ENCODE assay signal across 8 cellular contexts in the genomic region with DNA sequence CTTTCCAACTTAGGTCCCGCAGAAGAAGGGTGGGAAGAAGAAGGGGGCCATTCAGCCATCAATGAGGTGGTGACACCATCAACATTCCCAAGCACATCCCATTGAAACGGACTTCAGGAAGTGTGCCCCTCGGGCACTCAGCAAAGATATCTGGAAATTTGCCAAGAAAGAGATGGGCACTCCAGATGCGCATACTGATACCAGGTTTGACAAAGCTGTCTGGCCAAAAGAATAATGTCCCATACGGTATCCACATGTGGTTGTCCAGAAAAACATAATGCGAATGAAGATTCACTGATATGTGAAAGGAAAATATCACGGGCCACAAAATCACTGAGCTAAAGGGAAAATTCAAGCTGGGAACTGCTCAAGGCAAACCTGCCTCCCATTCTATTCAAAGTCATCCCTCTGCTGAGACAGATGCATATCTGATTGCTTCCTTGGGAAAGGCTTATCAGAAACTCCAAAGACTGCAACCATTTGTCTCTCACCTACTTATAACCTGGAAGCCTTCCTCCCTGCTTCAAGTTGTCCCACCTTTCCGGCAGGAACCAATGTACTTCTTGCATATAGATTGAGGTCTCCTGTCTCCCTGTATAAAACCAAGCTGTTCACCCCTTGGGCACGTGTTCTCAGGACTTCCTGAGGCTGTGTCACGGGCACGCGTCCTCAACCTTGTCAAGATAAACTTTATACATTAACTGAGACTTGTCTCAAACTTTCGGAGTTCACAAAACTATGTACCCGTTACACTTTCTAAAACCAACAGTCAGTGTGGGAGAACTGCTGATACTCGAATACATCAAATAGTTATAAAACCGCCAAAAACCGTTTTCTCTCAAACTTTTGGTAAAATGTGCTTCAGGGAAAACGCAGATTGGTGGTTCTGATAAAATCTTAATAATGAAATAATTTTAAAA. TPM values are rescaled to one million over a fixed set of nuclear protein-coding genes. Genes with fewer than 3 reads are reported as not detected.
DNase-seq lines count a peak whose midpoint lies in the region; ATAC-seq and TF ChIP-seq lines count a peak whose summit lies in the region.

No MANE protein-coding gene starts in this region.

- CTCF ChIA-PET in activated naive CD4-positive, alpha-beta T cell treated with anti-CD3 and anti-CD28 coated beads, Interleukin-2, amount 10 ng/mL, durations not matched to agents 7 days and 5 days (lab: Charles Lee): interaction anchor here (1.1 kb wide), 1 partner anchor 88 kb away, joined by 5 read pairs; no protein-coding TSS in a partner anchor

- no peaks in the 10 kb centered on the region for H3K27me3 ChIP-seq in tibial artery

- no peaks in the 10 kb centered on the region for H3K9me3 ChIP-seq in tibial artery

- peak overlapping the region; percentile 85 to 90 for H3K4me3 ChIP-seq in tibial artery

- TF ChIP-seq CTCF in tibial artery (IDR thresholded peaks at IDR 0.05): no peak

- ATAC-seq in left lobe of liver (no peak), HG02852 (IDR thresholded peaks at IDR 0.05; ENCODE audit: unreplicated experiment) (no peak)

- H3K27ac Mint-ChIP-seq in activated naive CD4-positive, alpha-beta T cell treated with anti-CD3 and anti-CD28 coated beads, Interleukin-2, amount 10 ng/mL, durations not matched to agents 7 days and 5 days: peak overlapping the region; percentile 73

- no peaks in the 10 kb centered on the region for H3K9me3 Mint-ChIP-seq in activated naive CD4-positive, alpha-beta T cell treated with anti-CD3 and anti-CD28 coated beads, Interleukin-2, amount 10 ng/mL, durations not matched to agents 7 days and 5 days

- intact Hi-C loops in tibial artery (cut with DNase I; ENCODE audit: low total_unique reads): no loop called here

- peaks cover 0 to 16% (median 6%) of the 10 kb centered on the region in 4 donors for H3K4me1 ChIP-seq in tibial artery

- H3K27ac ChIP-seq in tibial artery: peak overlapping the region; percentile 98 to 99

- peaks cover 8% of the 10 kb centered on the region for H3K27me3 Mint-ChIP-seq in activated naive CD4-positive, alpha-beta T cell treated with anti-CD3 and anti-CD28 coated beads, Interleukin-2, amount 10 ng/mL, durations not matched to agents 7 days and 5 days

- H3K36me3 ChIP-seq in tibial artery: no peaks in the 10 kb centered on the region

- DNase-seq in activated naive CD4-positive, alpha-beta T cell treated with Interleukin-2 at 50 U/mL for 16 hours: peak; percentile 2
- DNase-seq in activated naive CD4-positive, alpha-beta T cell (lab: John Stamatoyannopoulos, UW): no peak
- peak; percentile 37 for DNase-seq in activated naive CD4-positive, alpha-beta T cell treated with anti-CD3 and anti-CD28 coated beads, Interleukin-2, amount 10 ng/mL, durations not matched to agents 7 days and 5 days
- peak; percentile 20 for DNase-seq in kidney tubule cell (ENCODE audit: low spot score)
- DNase-seq in tibial artery: no peak
- no peak for DNase-seq in left lobe of liver (ENCODE audit: low spot score)
- no peak for DNase-seq in NCI-H526 treated with DMSO at 0.1 percent for 48 hours (lab: John Stamatoyannopoulos, UW)

- H3K4me3 Mint-ChIP-seq in activated naive CD4-positive, alpha-beta T cell treated with anti-CD3 and anti-CD28 coated beads, Interleukin-2, amount 10 ng/mL, durations not matched to agents 7 days and 5 days: peak overlapping the region; percentile 87

- peaks cover 64% of the 10 kb centered on the region for H3K36me3 Mint-ChIP-seq in activated naive CD4-positive, alpha-beta T cell treated with anti-CD3 and anti-CD28 coated beads, Interleukin-2, amount 10 ng/mL, durations not matched to agents 7 days and 5 days

- peaks cover 78% of the 10 kb centered on the region for H3K4me1 Mint-ChIP-seq in activated naive CD4-positive, alpha-beta T cell treated with anti-CD3 and anti-CD28 coated beads, Interleukin-2, amount 10 ng/mL, durations not matched to agents 7 days and 5 days

RNA-seq across cellular contexts. Expression of gene PDK1, which starts 1.3 kb away (rescaled TPM):
- total RNA-seq in left lobe of liver: 6.2 TPM

Comparison
In these comparisons a context has a peak if more than half of its experiments do, and no peak if none do; other contexts are left out.
1. DNase-seq: peak in activated naive CD4-positive, alpha-beta T cell treated with Interleukin-2 at 50 U/mL for 16 hours (single experiment), activated naive CD4-positive, alpha-beta T cell treated with anti-CD3 and anti-CD28 coated beads, Interleukin-2, amount 10 ng/mL, durations not matched to agents 7 days and 5 days (single experiment) and kidney tubule cell (single experiment); none in activated naive CD4-positive, alpha-beta T cell (0 of 4), tibial artery (0 of 2), left lobe of liver (single experiment) and NCI-H526 treated with DMSO at 0.1 percent for 48 hours (single experiment).